In the genomic region with DNA sequence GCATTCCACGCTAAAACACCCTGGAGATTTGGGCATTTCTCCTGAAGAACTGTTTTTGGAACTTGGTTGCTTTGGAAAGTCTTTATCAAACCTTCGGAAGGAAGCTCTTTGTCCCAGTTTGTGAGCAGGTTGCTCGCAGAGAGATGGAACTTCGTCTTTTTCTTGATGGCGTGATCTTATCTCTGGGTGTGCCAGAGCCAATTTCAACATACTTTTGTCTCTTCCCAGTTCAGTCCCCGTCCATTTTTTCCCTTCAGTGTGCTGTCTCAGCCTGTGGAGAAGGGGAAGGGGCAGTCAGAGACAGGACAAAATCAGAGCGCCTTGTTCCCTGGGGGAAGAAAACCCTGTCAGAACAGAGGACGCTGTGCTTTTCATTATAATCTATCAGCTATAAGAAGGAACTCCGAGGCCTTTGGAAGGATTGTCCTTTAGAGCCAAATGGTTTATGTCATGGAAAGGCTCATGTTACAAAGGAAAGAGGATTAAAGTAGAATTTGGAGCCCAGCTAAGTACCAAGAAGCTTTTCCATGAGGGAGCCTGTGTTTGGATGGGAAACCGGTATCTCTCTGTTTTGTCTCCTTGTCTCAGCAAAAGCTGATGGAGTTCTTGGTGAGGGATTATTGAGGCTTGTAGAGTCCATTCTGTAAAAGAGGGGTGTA, we compare ENCODE assay signal across 14 cellular contexts. TPM values are rescaled to one million over a fixed set of nuclear protein-coding genes. Genes with fewer than 3 reads are reported as not detected.
DNase-seq lines count a peak whose midpoint lies in the region; ATAC-seq and TF ChIP-seq lines count a peak whose summit lies in the region.
"Had no signal": no experiment of that assay in that cellular context is flagged by ENCODE, and none has a peak within 500 bp of the region (broad histone marks: within the 10 kb centered on the region; RNA-seq: fewer than 3 reads in every experiment).

No MANE protein-coding gene starts in this region.

- H3K4me1 ChIP-seq in gastroesophageal sphincter, result peaks cover 0 to 54% (median 22%) of the 10 kb centered on the region in 3 donors
- H3K4me1 ChIP-seq in rectal smooth muscle tissue (ENCODE audit: control insufficient read depth, insufficient read depth, low read length), result no peaks in the 10 kb centered on the region

- no peaks in the 10 kb centered on the region for H3K9me3 ChIP-seq in gastroesophageal sphincter

- TF ChIP-seq EP300 in gastroesophageal sphincter (IDR thresholded peaks at IDR 0.05), result no peak

- no peak for TF ChIP-seq CTCF in gastroesophageal sphincter (IDR thresholded peaks at IDR 0.05)
- no peak for TF ChIP-seq CTCF in GM20000 (IDR thresholded peaks at IDR 0.05; ENCODE audit: extremely low read depth, missing control alignments)

- DNase-seq in EH (ENCODE audit: low read depth), result peak; percentile 22
- DNase-seq in NCI-H2029 treated with DMSO at 0.1 percent for 48 hours (lab: John Stamatoyannopoulos, UW), result no peak
- DNase-seq in GM20000 (ENCODE audit: low spot score), result no peak
- no peak for DNase-seq in DMS114 treated with DMSO at 0.1 percent for 48 hours (lab: John Stamatoyannopoulos, UW; ENCODE audit: unreplicated experiment)
- DNase-seq: activated CD4-positive, alpha-beta T cell treated with anti-CD3 and anti-CD28 coated beads for 48 hours; activated naive CD8-positive, alpha-beta T cell treated with anti-CD3 and anti-CD28 coated beads, Interleukin-2, amount 50 U/mL, for 24 hours; CD4-positive, alpha-beta memory T cell; naive thymus-derived CD8-positive, alpha-beta T cell; stimulated activated CD8-positive, alpha-beta memory T cell treated with anti-CD3 and anti-CD28 coated beads, Interleukin-4, amount 100 ng/mL, for 48 hours had no signal

- H3K27ac ChIP-seq in gastroesophageal sphincter (peak overlapping the region; percentile 36 to 83 (median 74)), rectal smooth muscle tissue (ENCODE audit: low read depth, low read length) (peak overlapping the region; percentile 34)

- no peak overlapping the region for H3K9ac ChIP-seq in rectal smooth muscle tissue (ENCODE audit: low read length)

- H3K27me3 ChIP-seq in gastroesophageal sphincter, result no peaks in the 10 kb centered on the region
- H3K27me3 ChIP-seq in rectal smooth muscle tissue (ENCODE audit: control insufficient read depth, insufficient read depth, low read length), result no peaks in the 10 kb centered on the region

- H3K4me3 ChIP-seq in gastroesophageal sphincter (no peak overlapping the region), rectal smooth muscle tissue (ENCODE audit: low read length) (no peak overlapping the region)
- H3K4me3 ChIP-seq: K562 had no signal

- 33 to 39% methylated on average over 9 to 10 of the region's 10 CpGs for WGBS in gastroesophageal sphincter (ENCODE audit: low coverage in 1 of 2), 2 donors

- ATAC-seq in SK-N-SH treated with all-trans-retinoic acid at 6 μM for 48 hours, result peak; percentile 35
- no peak for ATAC-seq in gastroesophageal sphincter
- ATAC-seq in HG03108 (IDR thresholded peaks at IDR 0.05; ENCODE audit: unreplicated experiment), result no peak
- ATAC-seq: activated naive CD8-positive, alpha-beta T cell treated with anti-CD3 and anti-CD28 coated beads, Interleukin-2, amount 50 U/mL, for 24 hours; K562; naive thymus-derived CD8-positive, alpha-beta T cell had no signal

- no peak for TF ChIP-seq POLR2A in gastroesophageal sphincter (IDR thresholded peaks at IDR 0.05)

- peaks cover 0 to 4% of the 10 kb centered on the region in 2 donors for H3K36me3 ChIP-seq in gastroesophageal sphincter
- H3K36me3 ChIP-seq in rectal smooth muscle tissue (ENCODE audit: control insufficient read depth, insufficient read depth, low read length), result no peaks in the 10 kb centered on the region

TF ChIP-seq in SK-N-SH treated with all-trans-retinoic acid at 6 μM for 48 hours, 23 proteins besides CTCF, POLR2A, EP300 and RAD21:
- TF ChIP-seq PPARA (CRISPR knock-in tag; IDR thresholded peaks at IDR 0.05; ENCODE audit: borderline replicate concordance) (no peak), ZC3H10 (CRISPR knock-in tag; IDR thresholded peaks at IDR 0.05) (no peak), ZNF565 (CRISPR knock-in tag; conservative IDR thresholded peaks at IDR 0.05; ENCODE audit: low read depth) (no peak), ESRRG (CRISPR knock-in tag; IDR thresholded peaks at IDR 0.05) (no peak), PATZ1 (CRISPR knock-in tag; IDR thresholded peaks at IDR 0.05; ENCODE audit: borderline replicate concordance) (no peak), TOX (CRISPR knock-in tag; IDR thresholded peaks at IDR 0.05; ENCODE audit: borderline replicate concordance) (no peak), TCF4 (CRISPR knock-in tag; IDR thresholded peaks at IDR 0.05; ENCODE audit: borderline replicate concordance) (no peak), CSDC2 (CRISPR knock-in tag; IDR thresholded peaks at IDR 0.05) (no peak), ZFP3 (CRISPR knock-in tag; IDR thresholded peaks at IDR 0.05) (no peak)
- TF ChIP-seq, protein P1, sequence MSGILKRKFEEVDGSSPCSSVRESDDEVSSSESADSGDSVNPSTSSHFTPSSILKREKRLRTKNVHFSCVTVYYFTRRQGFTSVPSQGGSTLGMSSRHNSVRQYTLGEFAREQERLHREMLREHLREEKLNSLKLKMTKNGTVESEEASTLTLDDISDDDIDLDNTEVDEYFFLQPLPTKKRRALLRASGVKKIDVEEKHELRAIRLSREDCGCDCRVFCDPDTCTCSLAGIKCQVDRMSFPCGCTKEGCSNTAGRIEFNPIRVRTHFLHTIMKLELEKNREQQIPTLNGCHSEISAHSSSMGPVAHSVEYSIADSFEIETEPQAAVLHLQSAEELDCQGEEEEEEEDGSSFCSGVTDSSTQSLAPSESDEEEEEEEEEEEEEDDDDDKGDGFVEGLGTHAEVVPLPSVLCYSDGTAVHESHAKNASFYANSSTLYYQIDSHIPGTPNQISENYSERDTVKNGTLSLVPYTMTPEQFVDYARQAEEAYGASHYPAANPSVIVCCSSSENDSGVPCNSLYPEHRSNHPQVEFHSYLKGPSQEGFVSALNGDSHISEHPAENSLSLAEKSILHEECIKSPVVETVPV (CRISPR knock-in tag; IDR thresholded peaks at IDR 0.05), result no peak
TF ChIP-seq in SK-N-SH treated with all-trans-retinoic acid at 6 μM for 48 hours: peak in this region for 0.

RNA-seq across cellular contexts. Expression of gene GRHL1, which starts 19.0 kb away (rescaled TPM):
- 1 to 10 TPM; 1.3 to 6.1 (median 2.3) TPM for total RNA-seq in gastroesophageal sphincter
